ENCODE assay signal across 12 cellular contexts in genomic region chr19:37977992-37978391, GRCh38.
DNase-seq lines count a peak whose midpoint lies in the region; ATAC-seq and TF ChIP-seq lines count a peak whose summit lies in the region.
"Had no signal": no experiment of that assay in that cellular context is flagged by ENCODE, and none has a peak within 500 bp of the region (broad histone marks: within the 10 kb centered on the region; RNA-seq: fewer than 3 reads in every experiment).

No MANE protein-coding gene starts in this region.

- H3K4me2 ChIP-seq in SK-N-SH = no peak overlapping the region

- H3K4me1 ChIP-seq in SK-N-SH (ENCODE audit: control insufficient read depth in 1 of 2, insufficient read depth in 2 of 2, low read depth in 1 of 2, low read length in 1 of 2) = peaks cover 4 to 6% of the 10 kb centered on the region in 2 experiments; a peak in 1 of 4 replicates
- H3K4me1 ChIP-seq: right lobe of liver had no signal

- H3F3A ChIP-seq in SK-N-SH (replicated peaks; ENCODE audit: insufficient read depth) = peaks cover 7% of the 10 kb centered on the region

- no peaks in the 10 kb centered on the region for H3K27me3 ChIP-seq in SK-N-SH (ENCODE audit: insufficient read depth)
- H3K27me3 ChIP-seq: right lobe of liver had no signal

- ATAC-seq in HG03521 (IDR thresholded peaks at IDR 0.05; ENCODE audit: unreplicated experiment) = no peak
- ATAC-seq: T-cell had no signal

- H3K9ac ChIP-seq in SK-N-SH = peak overlapping the region; percentile 12; the same call in 1 of the 2 replicates

- peak overlapping the region in 1 of 2 experiments; percentile 62; a peak in 2 of 4 replicates for H3K27ac ChIP-seq in SK-N-SH (ENCODE audit: low read depth in 2 of 2, low read length in 1 of 2)
- H3K27ac ChIP-seq: right lobe of liver had no signal

- H3K36me3 ChIP-seq in SK-N-SH (replicated peaks in 1 of 2; ENCODE audit: control insufficient read depth in 1 of 2, insufficient read depth in 2 of 2, low read length in 1 of 2) = no peaks in the 10 kb centered on the region
- H3K36me3 ChIP-seq: right lobe of liver had no signal

- H3K4me3 ChIP-seq in SK-N-SH (ENCODE audit: low read depth in 2 of 2, low read length in 1 of 2) = no peak overlapping the region
- H3K4me3 ChIP-seq: right lobe of liver had no signal

- 73% methylated on average over 7 of the region's 7 CpGs for WGBS in SK-N-SH (ENCODE audit: low lambda C conversion rate)

- DNase-seq in ELR (ENCODE audit: low read depth) = peak; percentile 73
- no peak for DNase-seq in SK-N-SH
- peak; percentile 72 for DNase-seq in foreskin melanocyte
- DNase-seq in putamen (ENCODE audit: low spot score) = peak; percentile 68
- DNase-seq in GF-D8 (lab: John Stamatoyannopoulos, UW) = no peak
- no peak for DNase-seq in LoVo (ENCODE audit: low spot score)
- no peak for DNase-seq in activated naive CD4-positive, alpha-beta T cell treated with Interleukin-2 at 50 U/mL for 16 hours
- DNase-seq: NCI-H2171 treated with DMSO at 0.1 percent for 48 hours; right lobe of liver; stimulated activated CD8-positive, alpha-beta memory T cell treated with anti-CD3 and anti-CD28 coated beads, Interleukin-4, amount 100 ng/mL, for 48 hours; T-cell had no signal

- no peaks in the 10 kb centered on the region for H3K9me3 ChIP-seq in SK-N-SH
- H3K9me3 ChIP-seq: right lobe of liver had no signal

- TF ChIP-seq CTCF in SK-N-SH (IDR thresholded peaks at IDR 0.05) = no peak

- peaks cover 95% of the 10 kb centered on the region for H3K79me2 ChIP-seq in SK-N-SH (ENCODE audit: insufficient read depth)

- POLR2A ChIA-PET in SK-N-SH (lab: Yijun Ruan, JAX) = no interaction called here

- no peaks in the 10 kb centered on the region for H3K9me2 ChIP-seq in SK-N-SH

- H4K20me1 ChIP-seq in SK-N-SH (ENCODE audit: insufficient read depth) = no peaks in the 10 kb centered on the region

- TF ChIP-seq EP300 in SK-N-SH (IDR thresholded peaks at IDR 0.05; ENCODE audit: borderline replicate concordance in 1 of 2, low read depth in 1 of 2, low read length in 1 of 2) = no peak

- no peak for TF ChIP-seq RAD21 in SK-N-SH (IDR thresholded peaks at IDR 0.05; ENCODE audit: low read length)

- CTCF ChIA-PET in SK-N-SH (lab: Yijun Ruan, JAX) = no interaction called here

- no peak overlapping the region for H2AFZ ChIP-seq in SK-N-SH (ENCODE audit: low read depth)

TF ChIP-seq in SK-N-SH, 30 proteins besides CTCF, POLR2A, EP300 and RAD21:
- TF ChIP-seq EZH2phosphoT487 (IDR thresholded peaks at IDR 0.05; ENCODE audit: borderline replicate concordance, low read depth) (no peak), CHD2 (IDR thresholded peaks at IDR 0.05; ENCODE audit: low read length, partially characterized antibody) (no peak), POLR2AphosphoS5 (IDR thresholded peaks at IDR 0.05; ENCODE audit: low read depth, low read length) (no peak), TCF12 (IDR thresholded peaks at IDR 0.05) (no peak), SIN3A (IDR thresholded peaks at IDR 0.05; ENCODE audit: borderline replicate concordance, low read depth, low read length) (no peak), TAF1 (IDR thresholded peaks at IDR 0.05; ENCODE audit: borderline replicate concordance, low read depth, low read length) (no peak), NRF1 (IDR thresholded peaks at IDR 0.05; ENCODE audit: low read depth, low read length) (no peak), MEF2A (IDR thresholded peaks at IDR 0.05; ENCODE audit: borderline replicate concordance, low read depth) (no peak), YY1 (IDR thresholded peaks at IDR 0.05; ENCODE audit: low read depth) (no peak), FOXM1 (IDR thresholded peaks at IDR 0.05; ENCODE audit: low read depth) (no peak), RXRA (IDR thresholded peaks at IDR 0.05; ENCODE audit: borderline replicate concordance, low read depth) (no peak), GABPA (IDR thresholded peaks at IDR 0.05; ENCODE audit: low read depth) (no peak), IRF3 (IDR thresholded peaks at IDR 0.05; ENCODE audit: low read depth, low read length) (no peak), FOSL2 (IDR thresholded peaks at IDR 0.05; ENCODE audit: borderline replicate concordance, low read depth) (no peak)
- TF ChIP-seq, protein P1, sequence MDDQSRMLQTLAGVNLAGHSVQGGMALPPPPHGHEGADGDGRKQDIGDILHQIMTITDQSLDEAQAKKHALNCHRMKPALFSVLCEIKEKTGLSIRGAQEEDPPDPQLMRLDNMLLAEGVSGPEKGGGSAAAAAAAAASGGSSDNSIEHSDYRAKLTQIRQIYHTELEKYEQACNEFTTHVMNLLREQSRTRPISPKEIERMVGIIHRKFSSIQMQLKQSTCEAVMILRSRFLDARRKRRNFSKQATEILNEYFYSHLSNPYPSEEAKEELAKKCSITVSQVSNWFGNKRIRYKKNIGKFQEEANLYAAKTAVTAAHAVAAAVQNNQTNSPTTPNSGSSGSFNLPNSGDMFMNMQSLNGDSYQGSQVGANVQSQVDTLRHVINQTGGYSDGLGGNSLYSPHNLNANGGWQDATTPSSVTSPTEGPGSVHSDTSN (IDR thresholded peaks at IDR 0.05) = no peak; the same call in 1 of the 2 replicates
- TF ChIP-seq, protein P2, sequence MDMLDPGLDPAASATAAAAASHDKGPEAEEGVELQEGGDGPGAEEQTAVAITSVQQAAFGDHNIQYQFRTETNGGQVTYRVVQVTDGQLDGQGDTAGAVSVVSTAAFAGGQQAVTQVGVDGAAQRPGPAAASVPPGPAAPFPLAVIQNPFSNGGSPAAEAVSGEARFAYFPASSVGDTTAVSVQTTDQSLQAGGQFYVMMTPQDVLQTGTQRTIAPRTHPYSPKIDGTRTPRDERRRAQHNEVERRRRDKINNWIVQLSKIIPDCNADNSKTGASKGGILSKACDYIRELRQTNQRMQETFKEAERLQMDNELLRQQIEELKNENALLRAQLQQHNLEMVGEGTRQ (IDR thresholded peaks at IDR 0.05; ENCODE audit: borderline replicate concordance, low read depth, low read length) = no peak
- TF ChIP-seq, protein P3, sequence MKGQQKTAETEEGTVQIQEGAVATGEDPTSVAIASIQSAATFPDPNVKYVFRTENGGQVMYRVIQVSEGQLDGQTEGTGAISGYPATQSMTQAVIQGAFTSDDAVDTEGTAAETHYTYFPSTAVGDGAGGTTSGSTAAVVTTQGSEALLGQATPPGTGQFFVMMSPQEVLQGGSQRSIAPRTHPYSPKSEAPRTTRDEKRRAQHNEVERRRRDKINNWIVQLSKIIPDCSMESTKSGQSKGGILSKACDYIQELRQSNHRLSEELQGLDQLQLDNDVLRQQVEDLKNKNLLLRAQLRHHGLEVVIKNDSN (IDR thresholded peaks at IDR 0.05; ENCODE audit: borderline replicate concordance, low read depth) = no peak

Comparison
In these comparisons a context has a peak if more than half of its experiments do, and no peak if none do; other contexts are left out.
1. DNase-seq: peak in ELR (single experiment), foreskin melanocyte (single experiment) and putamen (single experiment); none in SK-N-SH (single experiment), GF-D8 (single experiment), LoVo (single experiment) and activated naive CD4-positive, alpha-beta T cell treated with Interleukin-2 at 50 U/mL for 16 hours (single experiment).